9 cellular contexts compared by ENCODE assay signal in genomic region chr4:2788532-2789103, GRCh38. TPM values are rescaled to one million over a fixed set of nuclear protein-coding genes. Genes with fewer than 3 reads are reported as not detected.
DNase-seq lines count a peak whose midpoint lies in the region; ATAC-seq and TF ChIP-seq lines count a peak whose summit lies in the region.
"Had no signal": no experiment of that assay in that cellular context is flagged by ENCODE, and none has a peak within 500 bp of the region (broad histone marks: within the 10 kb centered on the region; RNA-seq: fewer than 3 reads in every experiment).

No MANE protein-coding gene starts in this region.

- intact Hi-C loops in natural killer cell (cut with micrococcal nuclease): no loop called here
- intact Hi-C loops in right lobe of liver (cut with DNase I): no loop called here

- H3K27ac ChIP-seq in right lobe of liver: no peak overlapping the region

- H3K9me3 Mint-ChIP-seq in natural killer cell treated with Interleukin-12 subunit alpha and Interleukin-12 subunit beta and Interleukin-15 and Interleukin-18, amount 100 ng/mL, for 72 hours: peaks cover 6% of the 10 kb centered on the region
- H3K9me3 Mint-ChIP-seq in natural killer cell: no peaks in the 10 kb centered on the region

- 31% methylated on average over 2 of the region's 4 CpGs for WGBS in right lobe of liver (ENCODE audit: insufficient coverage, low coverage, low lambda C conversion rate, missing lambda C conversion rate)

- H3K36me3 ChIP-seq in right lobe of liver: no peaks in the 10 kb centered on the region

- H3K27me3 ChIP-seq in right lobe of liver: no peaks in the 10 kb centered on the region

- H3K9me3 ChIP-seq in right lobe of liver: no peaks in the 10 kb centered on the region

- no peak overlapping the region for H3K27ac Mint-ChIP-seq in natural killer cell treated with Interleukin-12 subunit alpha and Interleukin-12 subunit beta and Interleukin-15 and Interleukin-18, amount 100 ng/mL, for 72 hours
- peak overlapping the region in 1 of 2 donors; percentile 88 for H3K27ac Mint-ChIP-seq in natural killer cell

- peaks cover 4% of the 10 kb centered on the region for H3K36me3 Mint-ChIP-seq in natural killer cell treated with Interleukin-12 subunit alpha and Interleukin-12 subunit beta and Interleukin-15 and Interleukin-18, amount 100 ng/mL, for 72 hours
- H3K36me3 Mint-ChIP-seq in natural killer cell: peaks cover 5% of the 10 kb centered on the region

- no peak overlapping the region for H3K4me3 Mint-ChIP-seq in natural killer cell treated with Interleukin-12 subunit alpha and Interleukin-12 subunit beta and Interleukin-15 and Interleukin-18, amount 100 ng/mL, for 72 hours
- H3K4me3 Mint-ChIP-seq in natural killer cell: no peak overlapping the region

- DNase-seq in natural killer cell treated with Interleukin-12 subunit alpha and Interleukin-12 subunit beta and Interleukin-15 and Interleukin-18, amount 100 ng/mL, for 72 hours (ENCODE audit: low spot score): peak; percentile 31
- DNase-seq in natural killer cell (no peak), astrocyte of the hippocampus (ENCODE audit: low read depth, low spot score) (peak; percentile 73), right lobe of liver (peak; percentile 59 to 86 (median 81)), HuH-7 (ENCODE audit: low spot score) (no peak), SW480 (ENCODE audit: low spot score) (no peak)
- DNase-seq: mammary epithelial cell had no signal

- no peaks in the 10 kb centered on the region for H3K27me3 Mint-ChIP-seq in natural killer cell treated with Interleukin-12 subunit alpha and Interleukin-12 subunit beta and Interleukin-15 and Interleukin-18, amount 100 ng/mL, for 72 hours
- H3K27me3 Mint-ChIP-seq in natural killer cell (ENCODE audit: low read depth in 2 of 2): no peaks in the 10 kb centered on the region

- H3K4me1 Mint-ChIP-seq in natural killer cell treated with Interleukin-12 subunit alpha and Interleukin-12 subunit beta and Interleukin-15 and Interleukin-18, amount 100 ng/mL, for 72 hours (ENCODE audit: low read depth in 2 of 2): peaks cover 13 to 19% of the 10 kb centered on the region in 2 donors
- peaks cover 11 to 63% of the 10 kb centered on the region in 2 donors for H3K4me1 Mint-ChIP-seq in natural killer cell

- no peak for ATAC-seq in natural killer cell treated with Interleukin-12 subunit alpha and Interleukin-12 subunit beta and Interleukin-15 and Interleukin-18, amount 100 ng/mL, for 72 hours
- ATAC-seq in natural killer cell: no peak
- ATAC-seq in right lobe of liver: peak in 2 of 4 donors; percentile 3 to 8
- ATAC-seq in HG03520 (IDR thresholded peaks at IDR 0.05; ENCODE audit: unreplicated experiment): no peak
- no peak for ATAC-seq in HG02981 (IDR thresholded peaks at IDR 0.05; ENCODE audit: unreplicated experiment)

- no peak overlapping the region for H3K4me3 ChIP-seq in right lobe of liver

- no peak for TF ChIP-seq CTCF in natural killer cell (IDR thresholded peaks at IDR 0.05)
- TF ChIP-seq CTCF in right lobe of liver (IDR thresholded peaks at IDR 0.05): no peak

- H3K4me1 ChIP-seq in right lobe of liver: peaks cover 0 to 31% (median 14%) of the 10 kb centered on the region in 4 donors

- TF ChIP-seq POLR2A in right lobe of liver (IDR thresholded peaks at IDR 0.05): no peak

RNA-seq across cellular contexts. Expression of gene SH3BP2, which starts 4.3 kb away (rescaled TPM):
- total RNA-seq in natural killer cell treated with Interleukin-12 subunit alpha and Interleukin-12 subunit beta and Interleukin-15 and Interleukin-18, amount 100 ng/mL, for 72 hours: 100 to 1,000 TPM; 121 to 129 TPM
- total RNA-seq in natural killer cell (100 to 1,000 TPM; 213 to 283 (median 221) TPM), right lobe of liver (10 to 100 TPM; 34.9 to 51.8 (median 40.7) TPM)

RNA-seq across cellular contexts. Expression of gene TNIP2, which starts 32.5 kb away (rescaled TPM):
- total RNA-seq in natural killer cell treated with Interleukin-12 subunit alpha and Interleukin-12 subunit beta and Interleukin-15 and Interleukin-18, amount 100 ng/mL, for 72 hours: 10 to 100 TPM; 80.9 to 89.3 TPM
- total RNA-seq in natural killer cell (10 to 100 TPM; 35.6 to 53.9 (median 41.6) TPM), right lobe of liver (10 to 100 TPM in 5 of 6 experiments, 1 to 10 TPM in 1; 9.7 to 40.6 (median 18.8) TPM)

RNA-seq across cellular contexts. Expression of gene ADD1, which starts 55.0 kb away (rescaled TPM):
- total RNA-seq in natural killer cell treated with Interleukin-12 subunit alpha and Interleukin-12 subunit beta and Interleukin-15 and Interleukin-18, amount 100 ng/mL, for 72 hours: 100 to 1,000 TPM; 259 to 291 TPM
- 100 to 1,000 TPM; 383 to 465 (median 452) TPM for total RNA-seq in natural killer cell
- 100 to 1,000 TPM in 3 of 6 experiments, 10 to 100 TPM in 3; 94.4 to 120 (median 103) TPM for total RNA-seq in right lobe of liver

Comparison
In these comparisons a context has a peak if more than half of its experiments do, and no peak if none do; other contexts are left out.
1. DNase-seq: peak in natural killer cell treated with Interleukin-12 subunit alpha and Interleukin-12 subunit beta and Interleukin-15 and Interleukin-18, amount 100 ng/mL, for 72 hours (single experiment), astrocyte of the hippocampus (single experiment) and right lobe of liver (3 of 3); none in natural killer cell (single experiment), HuH-7 (single experiment) and SW480 (single experiment).